ENCODE assay signal across 18 cellular contexts in the genomic region with DNA sequence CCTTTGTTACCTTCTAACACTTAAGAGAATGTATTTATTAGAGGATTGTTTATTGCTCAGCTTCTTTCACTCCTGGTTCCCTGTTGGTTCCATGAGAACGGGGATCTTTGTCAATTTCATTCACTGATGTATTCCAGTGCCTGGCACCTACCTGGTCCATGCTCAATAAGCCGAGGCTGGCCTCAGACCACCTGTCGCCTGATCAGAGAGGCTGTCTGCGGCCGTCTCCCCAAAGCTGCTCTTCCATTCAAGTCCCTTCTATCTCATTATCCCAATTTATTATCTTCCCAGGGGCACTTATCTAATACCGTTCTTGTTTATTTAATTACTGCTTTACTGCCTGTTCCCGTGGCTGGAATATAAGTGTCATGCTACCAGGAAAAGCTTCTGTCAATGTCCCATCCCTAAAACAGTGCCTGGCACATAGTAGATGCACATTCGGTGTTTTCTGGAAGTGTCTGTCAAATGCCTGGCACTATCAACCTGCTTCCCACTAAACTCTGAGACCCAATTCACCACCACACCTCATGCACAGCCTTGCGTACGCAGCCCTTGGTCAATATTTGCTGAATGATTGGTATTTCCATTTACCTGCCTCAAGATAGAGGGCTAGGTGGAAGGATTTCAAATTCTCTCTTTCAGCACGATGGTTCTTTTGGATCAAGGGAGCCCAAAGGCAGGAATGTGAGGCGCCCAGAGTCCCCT.
DNase-seq lines count a peak whose midpoint lies in the region; ATAC-seq and TF ChIP-seq lines count a peak whose summit lies in the region.
"Had no signal": no experiment of that assay in that cellular context is flagged by ENCODE, and none has a peak within 500 bp of the region (broad histone marks: within the 10 kb centered on the region; RNA-seq: fewer than 3 reads in every experiment).

No MANE protein-coding gene starts in this region.

- 30 to 54% (median 46%) methylated on average over 12 of the region's 12 CpGs for WGBS in stomach, 5 donors

- no peak for TF ChIP-seq CTCF in HEK293 (tag by site-specific recombination; IDR thresholded peaks at IDR 0.05)
- no peak for TF ChIP-seq CTCF in left lung (IDR thresholded peaks at IDR 0.05)
- TF ChIP-seq CTCF in stomach (IDR thresholded peaks at IDR 0.05) = no peak
- TF ChIP-seq CTCF in CD14-positive monocyte (IDR thresholded peaks at IDR 0.05) = no peak

- H3K9me3 ChIP-seq in HEK293 (ENCODE audit: control insufficient read depth, insufficient read depth, low read depth, low read length) (no peaks in the 10 kb centered on the region), left lung (peaks cover 0 to 11% of the 10 kb centered on the region in 2 donors), stomach (peaks cover 0 to 11% (median 8%) of the 10 kb centered on the region in 4 donors)

- H3K4me1 Mint-ChIP-seq in stimulated activated naive CD8-positive, alpha-beta T cell treated with anti-CD3 and anti-CD28 coated beads, Interleukin-15, amount 100 ng/mL, for 72 hours = peaks cover 7% of the 10 kb centered on the region
- H3K4me1 Mint-ChIP-seq in CD14-positive monocyte = no peaks in the 10 kb centered on the region
- H3K4me1 Mint-ChIP-seq: CD4-positive, CD25-positive, alpha-beta regulatory T cell had no signal

- H3K36me3 ChIP-seq in HEK293 (ENCODE audit: control insufficient read depth in 2 of 2, insufficient read depth in 1 of 2, low read length in 2 of 2) (no peaks in the 10 kb centered on the region), left lung (no peaks in the 10 kb centered on the region), stomach (no peaks in the 10 kb centered on the region)

- no peak for TF ChIP-seq EP300 in stomach (IDR thresholded peaks at IDR 0.05)

- H3K36me3 Mint-ChIP-seq in CD14-positive monocyte = no peaks in the 10 kb centered on the region
- H3K36me3 Mint-ChIP-seq: CD4-positive, CD25-positive, alpha-beta regulatory T cell had no signal

- no peaks in the 10 kb centered on the region for H3K27me3 ChIP-seq in left lung
- no peaks in the 10 kb centered on the region for H3K27me3 ChIP-seq in stomach

- CTCF ChIA-PET in HEK293 (lab: Yijun Ruan, JAX) = no interaction called here

- ATAC-seq in left lung = peak; percentile 22
- ATAC-seq in stimulated activated naive CD8-positive, alpha-beta T cell treated with anti-CD3 and anti-CD28 coated beads, Interleukin-15, amount 100 ng/mL, for 72 hours = no peak
- ATAC-seq: HCT116, PC-3 had no signal

- TF ChIP-seq POLR2A in stomach (IDR thresholded peaks at IDR 0.05) = no peak

- no peaks in the 10 kb centered on the region for H3K27me3 Mint-ChIP-seq in stimulated activated naive CD8-positive, alpha-beta T cell treated with anti-CD3 and anti-CD28 coated beads, Interleukin-15, amount 100 ng/mL, for 72 hours
- peaks cover 0 to 5% (median 0%) of the 10 kb centered on the region in 3 donors for H3K27me3 Mint-ChIP-seq in CD14-positive monocyte (ENCODE audit: low read depth in 3 of 3)

- no peak overlapping the region for H3K4me3 ChIP-seq in HEK293 (ENCODE audit: low read depth, low read length)
- no peak overlapping the region for H3K4me3 ChIP-seq in left lung
- peak overlapping the region in 1 of 4 donors; percentile 9 for H3K4me3 ChIP-seq in stomach

- H3K27ac Mint-ChIP-seq in stimulated activated naive CD8-positive, alpha-beta T cell treated with anti-CD3 and anti-CD28 coated beads, Interleukin-15, amount 100 ng/mL, for 72 hours = no peak overlapping the region
- no peak overlapping the region for H3K27ac Mint-ChIP-seq in CD14-positive monocyte
- H3K27ac Mint-ChIP-seq: CD4-positive, CD25-positive, alpha-beta regulatory T cell had no signal

- intact Hi-C loops in left lung (cut with DNase I) (no loop called here), stomach (cut with DNase I; ENCODE audit: low total_unique reads) (no loop called here), CD14-positive monocyte (cut with micrococcal nuclease) (no loop called here)

- H3K4me1 ChIP-seq in HEK293 (ENCODE audit: control insufficient read depth, insufficient read depth, low read length) = no peaks in the 10 kb centered on the region
- no peaks in the 10 kb centered on the region for H3K4me1 ChIP-seq in left lung
- peaks cover 1 to 15% (median 14%) of the 10 kb centered on the region in 4 donors for H3K4me1 ChIP-seq in stomach

- no peak overlapping the region for H3K4me3 Mint-ChIP-seq in stimulated activated naive CD8-positive, alpha-beta T cell treated with anti-CD3 and anti-CD28 coated beads, Interleukin-15, amount 100 ng/mL, for 72 hours
- no peak overlapping the region for H3K4me3 Mint-ChIP-seq in CD14-positive monocyte
- H3K4me3 Mint-ChIP-seq: CD4-positive, CD25-positive, alpha-beta regulatory T cell had no signal

- peak; percentile 70 for DNase-seq in NCI-H82 treated with DMSO at 0.1 percent for 48 hours (lab: John Stamatoyannopoulos, UW; ENCODE audit: unreplicated experiment)
- no peak for DNase-seq in left lung
- peak; percentile 67 for DNase-seq in stomach
- no peak for DNase-seq in NCI-H2029 (lab: John Stamatoyannopoulos, UW)
- no peak for DNase-seq in stimulated activated naive CD8-positive, alpha-beta T cell treated with anti-CD3 and anti-CD28 coated beads, Interleukin-15, amount 100 ng/mL, for 72 hours
- DNase-seq in CD14-positive monocyte (ENCODE audit: low spot score) = no peak
- DNase-seq: ACHN; AML-193; CD4-positive, CD25-positive, alpha-beta regulatory T cell; COR-L47; GOT3; NCI-H1092 treated with DMSO at 0.1 percent for 48 hours; NCI-H1694; PC-3; RPMI8226; SHP77 treated with DMSO at 0.1 percent for 48 hours had no signal

- peaks cover 4 to 17% of the 10 kb centered on the region in 2 donors for H3K9me3 Mint-ChIP-seq in stimulated activated naive CD8-positive, alpha-beta T cell treated with anti-CD3 and anti-CD28 coated beads, Interleukin-15, amount 100 ng/mL, for 72 hours
- peaks cover 8 to 22% (median 15%) of the 10 kb centered on the region in 7 donors for H3K9me3 Mint-ChIP-seq in CD14-positive monocyte

- H3K27ac ChIP-seq in HEK293 (ENCODE audit: extremely low read depth, low read depth, low read length) (no peak overlapping the region), left lung (no peak overlapping the region), stomach (peak overlapping the region; percentile 80 to 90 (median 83))

- POLR2A ChIA-PET in HEK293 (lab: Yijun Ruan, JAX) = no interaction called here

TF ChIP-seq in HEK293, 187 proteins besides CTCF, POLR2A, EP300 and RAD21:
- peak; percentile 46; the same call in 1 of the 2 replicates for TF ChIP-seq SCRT2 (tag by site-specific recombination; IDR thresholded peaks at IDR 0.05)
- TF ChIP-seq, protein P1, sequence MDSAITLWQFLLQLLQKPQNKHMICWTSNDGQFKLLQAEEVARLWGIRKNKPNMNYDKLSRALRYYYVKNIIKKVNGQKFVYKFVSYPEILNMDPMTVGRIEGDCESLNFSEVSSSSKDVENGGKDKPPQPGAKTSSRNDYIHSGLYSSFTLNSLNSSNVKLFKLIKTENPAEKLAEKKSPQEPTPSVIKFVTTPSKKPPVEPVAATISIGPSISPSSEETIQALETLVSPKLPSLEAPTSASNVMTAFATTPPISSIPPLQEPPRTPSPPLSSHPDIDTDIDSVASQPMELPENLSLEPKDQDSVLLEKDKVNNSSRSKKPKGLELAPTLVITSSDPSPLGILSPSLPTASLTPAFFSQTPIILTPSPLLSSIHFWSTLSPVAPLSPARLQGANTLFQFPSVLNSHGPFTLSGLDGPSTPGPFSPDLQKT (IDR thresholded peaks at IDR 0.05; ENCODE audit: borderline replicate concordance, low read depth, low read length) = no peak

Comparison
In these comparisons a context has a peak if more than half of its experiments do, and no peak if none do; other contexts are left out.
1. H3K27ac ChIP-seq: peak in stomach (5 of 5); none in HEK293 (single experiment) and left lung (0 of 2).
2. DNase-seq: peak in NCI-H82 treated with DMSO at 0.1 percent for 48 hours (single experiment) and stomach (single experiment); none in left lung (0 of 2), NCI-H2029 (single experiment), stimulated activated naive CD8-positive, alpha-beta T cell treated with anti-CD3 and anti-CD28 coated beads, Interleukin-15, amount 100 ng/mL, for 72 hours (0 of 2) and CD14-positive monocyte (single experiment).